8 cellular contexts compared by ENCODE assay signal in the genomic region with DNA sequence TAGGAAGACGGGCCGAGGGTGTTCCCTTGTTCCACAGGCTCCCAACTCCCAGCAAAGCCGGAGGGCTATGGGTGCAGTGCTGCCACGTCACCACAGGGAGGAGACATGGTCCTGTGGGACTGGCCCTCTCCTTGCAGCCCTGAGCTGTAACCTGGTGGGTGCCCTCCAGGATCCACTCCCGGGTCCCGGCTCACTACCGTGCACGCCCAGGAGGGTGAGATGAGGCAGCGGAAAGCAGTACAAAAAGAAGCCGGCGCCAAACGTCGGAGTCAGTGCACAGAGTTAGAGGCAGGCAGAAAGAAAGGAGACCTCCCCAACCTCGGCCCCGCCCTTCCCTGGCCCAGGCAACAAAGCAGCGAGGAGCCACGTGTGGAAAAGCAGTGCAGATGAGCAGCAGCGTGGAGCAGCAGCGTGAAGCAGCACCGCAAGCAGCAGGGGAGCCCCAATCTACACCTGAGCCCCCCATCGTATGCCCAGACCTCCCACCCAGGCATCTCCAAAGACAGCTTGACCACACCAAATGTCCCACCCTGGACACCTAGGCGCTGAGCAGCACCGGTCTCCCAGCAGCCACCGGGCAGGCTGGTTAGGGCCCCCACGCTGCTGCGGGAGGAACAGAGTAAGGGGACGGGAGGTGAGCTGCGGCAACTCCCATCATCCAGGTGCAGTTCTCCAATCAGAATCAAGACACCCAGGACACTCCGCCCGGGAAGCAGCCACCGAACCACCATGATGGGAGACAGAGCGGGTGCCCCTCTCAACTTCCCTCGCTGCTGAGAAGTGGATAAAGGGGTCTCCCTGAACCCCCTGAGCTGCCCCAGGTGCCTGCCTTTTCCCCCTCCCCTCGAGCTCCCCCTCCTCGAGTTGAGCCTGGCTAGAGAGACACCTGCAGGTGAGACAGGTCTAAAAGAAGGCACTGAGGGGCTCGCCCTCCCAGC. TPM values are rescaled to one million over a fixed set of nuclear protein-coding genes. Genes with fewer than 3 reads are reported as not detected.
DNase-seq lines count a peak whose midpoint lies in the region; ATAC-seq and TF ChIP-seq lines count a peak whose summit lies in the region.

No MANE protein-coding gene starts in this region.

- DNase-seq in EL (peak; percentile 59), RWPE1 (ENCODE audit: low spot score) (peak; percentile 78), Right ventricle myocardium inferior (ENCODE audit: missing footprints) (peak; percentile 72)
- DNase-seq in activated naive CD4-positive, alpha-beta T cell treated with anti-CD3 and anti-CD28 coated beads, Interleukin-2, amount 10 ng/mL, durations not matched to agents 7 days and 5 days: peak; percentile 85

- ATAC-seq in GM21723 (IDR thresholded peaks at IDR 0.05; ENCODE audit: unreplicated experiment) (peak; percentile 76), Right ventricle myocardium inferior (peak; percentile 60), GM18520 (IDR thresholded peaks at IDR 0.05; ENCODE audit: unreplicated experiment) (no peak)

- peak; percentile 81 for TF ChIP-seq CTCF in RWPE1 (conservative IDR thresholded peaks at IDR 0.05; ENCODE audit: low read depth)

- CTCF ChIA-PET in RWPE1 (lab: Yijun Ruan, JAX): interaction anchor here (0.5 to 2.2 kb wide), 16 partner anchors 12 to 297 kb away, joined by 3 to 39 read pairs (median 4); partner anchors contain the start of gene VPS26B
- CTCF ChIA-PET in activated naive CD4-positive, alpha-beta T cell treated with anti-CD3 and anti-CD28 coated beads, Interleukin-2, amount 10 ng/mL, durations not matched to agents 7 days and 5 days (lab: Charles Lee): interaction anchor here (0.7 to 2.8 kb wide), 40 partner anchors 9 to 224 kb away, joined by 3 to 71 read pairs (median 4); partner anchors contain the start of genes IGSF9B and JAM3

- H3K27ac Mint-ChIP-seq in activated naive CD4-positive, alpha-beta T cell treated with anti-CD3 and anti-CD28 coated beads, Interleukin-2, amount 10 ng/mL, durations not matched to agents 7 days and 5 days: peak overlapping the region; percentile 89

- H3K9me3 Mint-ChIP-seq in activated naive CD4-positive, alpha-beta T cell treated with anti-CD3 and anti-CD28 coated beads, Interleukin-2, amount 10 ng/mL, durations not matched to agents 7 days and 5 days: no peaks in the 10 kb centered on the region

- H3K4me1 Mint-ChIP-seq in activated naive CD4-positive, alpha-beta T cell treated with anti-CD3 and anti-CD28 coated beads, Interleukin-2, amount 10 ng/mL, durations not matched to agents 7 days and 5 days: peaks cover 55% of the 10 kb centered on the region

- no peaks in the 10 kb centered on the region for H3K9me3 ChIP-seq in KOPT-K1 (ENCODE audit: insufficient read depth, low read length, poor library complexity, severe bottlenecking)

- H3K36me3 ChIP-seq in KOPT-K1 (ENCODE audit: insufficient read depth, low read length) (no peaks in the 10 kb centered on the region), rectal smooth muscle tissue (ENCODE audit: control insufficient read depth, insufficient read depth, low read length) (peaks cover 16% of the 10 kb centered on the region)

- POLR2A ChIA-PET in RWPE1 (lab: Yijun Ruan, JAX; ENCODE audit: low non-redundant PET): no interaction called here

- no peaks in the 10 kb centered on the region for H3K27me3 Mint-ChIP-seq in activated naive CD4-positive, alpha-beta T cell treated with anti-CD3 and anti-CD28 coated beads, Interleukin-2, amount 10 ng/mL, durations not matched to agents 7 days and 5 days

- no peaks in the 10 kb centered on the region for H3K4me1 ChIP-seq in rectal smooth muscle tissue (ENCODE audit: control insufficient read depth, insufficient read depth, low read length)

- H3K4me3 ChIP-seq in rectal smooth muscle tissue (ENCODE audit: low read length): peak overlapping the region; percentile 33

- peak overlapping the region; percentile 9 for H3K27ac ChIP-seq in KOPT-K1 (ENCODE audit: low read depth, low read length, poor library complexity, severe bottlenecking)
- no peak overlapping the region for H3K27ac ChIP-seq in RWPE1
- H3K27ac ChIP-seq in rectal smooth muscle tissue (ENCODE audit: low read depth, low read length): no peak overlapping the region

- no peak overlapping the region for H3K9ac ChIP-seq in rectal smooth muscle tissue (ENCODE audit: low read length)

- H3K36me3 Mint-ChIP-seq in activated naive CD4-positive, alpha-beta T cell treated with anti-CD3 and anti-CD28 coated beads, Interleukin-2, amount 10 ng/mL, durations not matched to agents 7 days and 5 days: peaks cover 63% of the 10 kb centered on the region

- peak overlapping the region; percentile 64 for H3K4me3 Mint-ChIP-seq in activated naive CD4-positive, alpha-beta T cell treated with anti-CD3 and anti-CD28 coated beads, Interleukin-2, amount 10 ng/mL, durations not matched to agents 7 days and 5 days

- H3K27me3 ChIP-seq in rectal smooth muscle tissue (ENCODE audit: control insufficient read depth, insufficient read depth, low read length): no peaks in the 10 kb centered on the region

- intact Hi-C loops in Right ventricle myocardium inferior (cut with DNase I): loop anchor here (2.0 kb wide), 2 partner anchors 117 to 211 kb away; no protein-coding TSS in a partner anchor

RNA-seq across cellular contexts. Expression of gene IGSF9B, which starts 28.8 kb away (rescaled TPM):
- 41.7 TPM for total RNA-seq in Right ventricle myocardium inferior
